ENCODE assay signal across 9 cellular contexts in the genomic region with DNA sequence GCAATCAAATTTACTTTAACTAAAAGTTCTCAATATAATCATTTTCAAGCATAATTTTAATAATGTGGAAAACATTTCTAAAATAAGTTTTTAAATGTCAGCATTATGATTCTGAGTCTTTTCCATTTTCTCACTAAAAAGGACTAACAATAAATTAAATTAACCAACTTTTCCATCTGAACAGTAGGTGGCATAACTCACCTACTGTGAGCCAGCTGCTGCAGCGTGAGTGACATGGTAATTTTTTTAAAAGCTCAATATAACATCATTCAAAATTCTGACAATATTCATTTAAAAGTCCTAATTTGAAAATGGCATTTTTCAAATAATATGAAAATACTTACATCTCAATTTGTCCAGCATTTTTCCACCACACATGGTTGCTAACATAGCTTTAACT.
DNase-seq lines count a peak whose midpoint lies in the region; ATAC-seq and TF ChIP-seq lines count a peak whose summit lies in the region.
"Had no signal": no experiment of that assay in that cellular context is flagged by ENCODE, and none has a peak within 500 bp of the region (broad histone marks: within the 10 kb centered on the region; RNA-seq: fewer than 3 reads in every experiment).

No MANE protein-coding gene starts in this region.

- H3K36me3 ChIP-seq in HEK293 (ENCODE audit: control insufficient read depth in 2 of 2, insufficient read depth in 1 of 2, low read length in 2 of 2): no peaks in the 10 kb centered on the region; a peak in 1 of 3 replicates
- H3K36me3 ChIP-seq in thyroid gland: no peaks in the 10 kb centered on the region
- H3K36me3 ChIP-seq: SJCRH30 had no signal

- in situ Hi-C loops in SK-MEL-5 (cut with HindIII; ENCODE audit: low pct_unique_long_range_greater_than_20kb, low sequenced_read_pairs): no loop called here

- TF ChIP-seq POLR2A in thyroid gland (IDR thresholded peaks at IDR 0.05) (no peak), lower leg skin (IDR thresholded peaks at IDR 0.05) (no peak)

- DNase-seq in COR-L47 (lab: John Stamatoyannopoulos, UW) (peak; percentile 29), SK-MEL-5 (ENCODE audit: low read depth, low spot score) (peak; percentile 67), foreskin keratinocyte (peak in 1 of 2 donors; percentile 26), thyroid gland (no peak), lower leg skin (ENCODE audit: low spot score in 2 of 2) (no peak), GM19240 (ENCODE audit: insufficient read length, low spot score) (no peak)

- WGBS in thyroid gland, 2 donors: 26 to 30% methylated on average over 1 of the region's 1 CpG
- 3 to 18% methylated on average over 1 of the region's 1 CpG for WGBS in lower leg skin, 2 donors

- ATAC-seq in foreskin keratinocyte: no peak
- ATAC-seq in GM19452 (IDR thresholded peaks at IDR 0.05; ENCODE audit: unreplicated experiment): no peak

- CTCF ChIA-PET in HEK293 (lab: Yijun Ruan, JAX): interaction anchor here (0.5 to 5.7 kb wide), 38 partner anchors 8 to 690 kb away, joined by 3 to 175 read pairs (median 4); partner anchors contain the start of gene DTNB

- no peak overlapping the region for H3K4me3 ChIP-seq in HEK293 (ENCODE audit: low read depth, low read length)
- no peak overlapping the region for H3K4me3 ChIP-seq in thyroid gland (replicated peaks in 1 of 3)
- no peak overlapping the region for H3K4me3 ChIP-seq in lower leg skin (ENCODE audit: low read depth, poor library complexity, severe bottlenecking)
- H3K4me3 ChIP-seq: SJCRH30 had no signal

- intact Hi-C loops in thyroid gland (cut with DNase I): loop anchor here (5.0 kb wide), 1 partner anchor 55 kb away; no protein-coding TSS in a partner anchor
- intact Hi-C loops in lower leg skin (cut with DNase I; ENCODE audit: low total_unique reads): no loop called here

- H3K27ac ChIP-seq in HEK293 (ENCODE audit: extremely low read depth, low read depth, low read length) (no peak overlapping the region), foreskin keratinocyte (no peak overlapping the region), thyroid gland (no peak overlapping the region)
- H3K27ac ChIP-seq: SJCRH30 had no signal

- H3K27me3 ChIP-seq in foreskin keratinocyte: no peaks in the 10 kb centered on the region
- H3K27me3 ChIP-seq in thyroid gland: no peaks in the 10 kb centered on the region
- H3K27me3 ChIP-seq: SJCRH30 had no signal

- POLR2A ChIA-PET in HEK293 (lab: Yijun Ruan, JAX): interaction anchor here (0.7 to 1.7 kb wide), 2 partner anchors 92 to 194 kb away, joined by 3 to 5 read pairs; no protein-coding TSS in a partner anchor

- H3K9me3 ChIP-seq in HEK293 (ENCODE audit: control insufficient read depth, insufficient read depth, low read depth, low read length) (no peaks in the 10 kb centered on the region), thyroid gland (no peaks in the 10 kb centered on the region)
- H3K9me3 ChIP-seq: SJCRH30 had no signal

- H3K4me1 ChIP-seq in HEK293 (ENCODE audit: control insufficient read depth, insufficient read depth, low read length) (0 out of 2 replicates have a peak, but pooled peaks cover 3% of the 10 kb centered on the region), foreskin keratinocyte (peaks cover 2% of the 10 kb centered on the region), thyroid gland (peaks cover 3 to 6% of the 10 kb centered on the region in 2 donors)
- H3K4me1 ChIP-seq: SJCRH30 had no signal

- TF ChIP-seq CTCF in HEK293 (tag by site-specific recombination; IDR thresholded peaks at IDR 0.05) (no peak; the same call in 1 of the 2 replicates), foreskin keratinocyte (conservative IDR thresholded peaks at IDR 0.05) (peak; percentile 93), thyroid gland (IDR thresholded peaks at IDR 0.05) (peak; percentile 22 to 81 (median 53)), lower leg skin (IDR thresholded peaks at IDR 0.05) (no peak)

TF ChIP-seq in HEK293, 187 proteins besides CTCF, POLR2A, EP300 and RAD21:
- TF ChIP-seq ZFP3 (tag by site-specific recombination; IDR thresholded peaks at IDR 0.05; ENCODE audit: low read depth) (no peak), ZNF354C (tag by site-specific recombination; IDR thresholded peaks at IDR 0.05; ENCODE audit: borderline replicate concordance, low read depth) (no peak), ZNF654 (tag by site-specific recombination; IDR thresholded peaks at IDR 0.05; ENCODE audit: low read depth) (peak; percentile 76), ZFHX2 (tag by site-specific recombination; conservative IDR thresholded peaks at IDR 0.05) (no peak)
TF ChIP-seq in HEK293: peak in this region for 1.

Comparison
In these comparisons a context has a peak if more than half of its experiments do, and no peak if none do; other contexts are left out.
1. DNase-seq: peak in COR-L47 (single experiment) and SK-MEL-5 (single experiment); none in thyroid gland (0 of 2), lower leg skin (0 of 2) and GM19240 (single experiment).
2. CTCF ChIP-seq: peak in foreskin keratinocyte (single experiment) and thyroid gland (6 of 6); none in HEK293 (single experiment) and lower leg skin (0 of 3).